In the genomic region with DNA sequence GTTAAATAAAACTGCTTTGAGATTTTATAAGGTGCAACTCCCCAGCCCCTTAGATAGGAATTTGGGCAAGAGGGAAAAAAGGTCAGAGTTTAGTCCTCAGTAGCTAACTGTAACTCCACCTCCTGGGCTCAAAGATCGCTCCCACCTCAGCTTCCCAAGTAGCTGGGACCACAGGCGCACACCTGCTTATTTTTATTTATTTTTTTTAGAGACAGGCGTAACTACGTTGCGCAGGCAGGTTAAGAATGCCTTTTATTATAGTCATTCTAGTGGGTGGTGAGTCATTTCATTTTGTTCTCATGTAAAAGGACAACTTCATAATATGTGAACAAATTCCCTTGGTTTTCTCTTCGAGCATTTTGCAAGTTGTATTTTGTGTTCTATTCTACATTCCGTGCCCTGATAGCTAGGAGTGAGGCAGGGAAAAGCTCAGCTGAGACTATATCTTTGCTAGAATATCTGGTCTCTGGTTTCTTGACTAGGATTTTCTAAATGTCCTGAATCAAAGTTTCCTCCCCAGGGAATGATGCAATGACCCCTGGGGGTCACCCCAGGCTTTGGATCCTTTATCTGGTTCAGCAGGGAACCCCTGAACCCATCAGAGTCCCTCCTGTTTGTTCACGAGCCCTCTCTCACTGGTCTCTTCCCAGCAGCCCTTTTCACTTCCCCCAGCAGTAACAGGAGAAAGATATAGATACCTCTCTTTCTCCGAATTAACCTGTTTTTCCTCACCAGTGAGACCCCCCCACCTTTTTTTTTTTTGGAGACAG, we compare ENCODE assay signal across 1 cellular context.
TF ChIP-seq lines count a peak whose summit lies in the region.

No MANE protein-coding gene starts in this region.

TF ChIP-seq in IMR-90, 13 proteins besides CTCF, POLR2A, EP300 and RAD21:
- TF ChIP-seq, protein P1, sequence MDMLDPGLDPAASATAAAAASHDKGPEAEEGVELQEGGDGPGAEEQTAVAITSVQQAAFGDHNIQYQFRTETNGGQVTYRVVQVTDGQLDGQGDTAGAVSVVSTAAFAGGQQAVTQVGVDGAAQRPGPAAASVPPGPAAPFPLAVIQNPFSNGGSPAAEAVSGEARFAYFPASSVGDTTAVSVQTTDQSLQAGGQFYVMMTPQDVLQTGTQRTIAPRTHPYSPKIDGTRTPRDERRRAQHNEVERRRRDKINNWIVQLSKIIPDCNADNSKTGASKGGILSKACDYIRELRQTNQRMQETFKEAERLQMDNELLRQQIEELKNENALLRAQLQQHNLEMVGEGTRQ (IDR thresholded peaks at IDR 0.05; ENCODE audit: low read depth, low read length) = no peak
- 0 out of 2 replicates have a peak, but pooled peaks have one; percentile 2 for TF ChIP-seq CEBPB (IDR thresholded peaks at IDR 0.05; ENCODE audit: low read depth, low read length)
- no peak for TF ChIP-seq MAZ (IDR thresholded peaks at IDR 0.05; ENCODE audit: borderline replicate concordance, low read depth, low read length)
- no peak for TF ChIP-seq MAFK (IDR thresholded peaks at IDR 0.05; ENCODE audit: low read depth, low read length)
- no peak for TF ChIP-seq NFE2L2 (IDR thresholded peaks at IDR 0.05; ENCODE audit: low read depth, low read length)
- no peak for TF ChIP-seq SMC3 (IDR thresholded peaks at IDR 0.05; ENCODE audit: low read depth, low read length)
- no peak for TF ChIP-seq FOS (IDR thresholded peaks at IDR 0.05; ENCODE audit: low read depth, low read length)
